21 cellular contexts compared by ENCODE assay signal in genomic region chr5:170143710-170144109, GRCh38. TPM values are rescaled to one million over a fixed set of nuclear protein-coding genes. Genes with fewer than 3 reads are reported as not detected.
A peak's percentile ranks its signal among the peaks of the same experiment; 100 is the strongest.
DNase-seq lines count a peak whose midpoint lies in the region; ATAC-seq, FAIRE-seq and TF ChIP-seq lines count a peak whose summit lies in the region.
"Had no signal": no experiment of that assay in that cellular context is flagged by ENCODE, and none has a peak within 500 bp of the region (broad histone marks: within the 10 kb centered on the region; RNA-seq: fewer than 3 reads in every experiment).

No MANE protein-coding gene starts in this region.

- in situ Hi-C loops in IMR-90 (cut with MboI; ENCODE audit: low sequenced_read_pairs): no loop called here

- no peak overlapping the region for H4K8ac ChIP-seq in IMR-90 (ENCODE audit: low read depth in 2 of 2, low read length in 2 of 2)

- no peak overlapping the region for H2AK5ac ChIP-seq in IMR-90 (ENCODE audit: low read depth, low read length)

- no peak overlapping the region for H3K56ac ChIP-seq in IMR-90 (ENCODE audit: extremely low read depth, insufficient read depth, low read length)

- no peaks in the 10 kb centered on the region for H3K79me1 ChIP-seq in IMR-90 (ENCODE audit: low read depth in 1 of 2, low read length in 2 of 2)

- H3K9me1 ChIP-seq in IMR-90 (ENCODE audit: insufficient read depth, low read length): no peaks in the 10 kb centered on the region

- no peaks in the 10 kb centered on the region for H3K9me3 Mint-ChIP-seq in stimulated activated effector memory CD8-positive, alpha-beta T cell treated with anti-CD3 and anti-CD28 coated beads, Interleukin-12 subunit alpha, Interleukin-12 subunit beta, amount 100 ng/mL, for 72 hours
- H3K9me3 Mint-ChIP-seq: CD4-positive, CD25-positive, alpha-beta regulatory T cell; IgD-negative memory B cell had no signal

- TF ChIP-seq RAD21 in IMR-90 (IDR thresholded peaks at IDR 0.05; ENCODE audit: low read length): no peak

- peak overlapping the region; percentile 42 for H2AK9ac ChIP-seq in IMR-90 (replicated peaks; ENCODE audit: low read depth, low read length, poor library complexity)

- H3K14ac ChIP-seq in IMR-90 (replicated peaks; ENCODE audit: low read depth, low read length): no peak overlapping the region

- no peak overlapping the region for H4K91ac ChIP-seq in IMR-90 (ENCODE audit: insufficient read depth, low read depth, low read length)

- no peak for FAIRE-seq in GM19239 (lab: Jason Lieb, UNC)
- FAIRE-seq: A204.1, D721Med, H1 had no signal

- no peaks in the 10 kb centered on the region for H3K4me1 Mint-ChIP-seq in stimulated activated effector memory CD8-positive, alpha-beta T cell treated with anti-CD3 and anti-CD28 coated beads, Interleukin-12 subunit alpha, Interleukin-12 subunit beta, amount 100 ng/mL, for 72 hours
- H3K4me1 Mint-ChIP-seq: CD4-positive, CD25-positive, alpha-beta regulatory T cell; H9 had no signal

- no peak overlapping the region for H3K27ac ChIP-seq in IMR-90 (ENCODE audit: insufficient read depth, low read length)
- H3K27ac ChIP-seq: HL-60 had no signal

- H2BK20ac ChIP-seq in IMR-90 (ENCODE audit: low read depth, low read length): no peak overlapping the region

- POLR2A ChIA-PET in IMR-90 (lab: Charles Lee; ENCODE audit: unreplicated experiment): no interaction called here

- H4K5ac ChIP-seq in IMR-90 (ENCODE audit: low read depth, low read length): no peak overlapping the region

- no peak overlapping the region for H3K4me3 ChIP-seq in IMR-90 (ENCODE audit: insufficient read depth, low read depth, low read length)

- H3K4me3 Mint-ChIP-seq in stimulated activated effector memory CD8-positive, alpha-beta T cell treated with anti-CD3 and anti-CD28 coated beads, Interleukin-12 subunit alpha, Interleukin-12 subunit beta, amount 100 ng/mL, for 72 hours: no peak overlapping the region
- H3K4me3 Mint-ChIP-seq: CD4-positive, CD25-positive, alpha-beta regulatory T cell; H9; IgD-negative memory B cell had no signal

- H3K36me3 Mint-ChIP-seq in stimulated activated effector memory CD8-positive, alpha-beta T cell treated with anti-CD3 and anti-CD28 coated beads, Interleukin-12 subunit alpha, Interleukin-12 subunit beta, amount 100 ng/mL, for 72 hours: no peaks in the 10 kb centered on the region
- H3K36me3 Mint-ChIP-seq: CD4-positive, CD25-positive, alpha-beta regulatory T cell had no signal

- TF ChIP-seq POLR2A in IMR-90 (IDR thresholded peaks at IDR 0.05; ENCODE audit: low read depth, low read length): no peak

- no peak overlapping the region for H3K4ac ChIP-seq in IMR-90 (ENCODE audit: low read depth, low read length)

- no peak overlapping the region for H3K9ac ChIP-seq in IMR-90 (ENCODE audit: low read depth, low read length)

- no peak overlapping the region for H3K4me2 ChIP-seq in IMR-90 (ENCODE audit: low read depth, low read length)

- TF ChIP-seq CTCF in IMR-90 (conservative IDR thresholded peaks at IDR 0.05; ENCODE audit: low read depth, low read length): no peak

- ATAC-seq in IMR-90 (ENCODE audit: low read depth): no peak
- peak; percentile 5 for ATAC-seq in stimulated activated effector memory CD8-positive, alpha-beta T cell treated with anti-CD3 and anti-CD28 coated beads, Interleukin-12 subunit alpha, Interleukin-12 subunit beta, amount 100 ng/mL, for 72 hours
- ATAC-seq in HG02852 (IDR thresholded peaks at IDR 0.05; ENCODE audit: unreplicated experiment): no peak

- no peaks in the 10 kb centered on the region for H4K20me1 ChIP-seq in IMR-90 (ENCODE audit: insufficient read depth, low read length)

- H2BK5ac ChIP-seq in IMR-90 (ENCODE audit: low read depth, low read length, poor library complexity, severe bottlenecking): no peak overlapping the region

- no peak overlapping the region for H2AFZ ChIP-seq in IMR-90 (replicated peaks; ENCODE audit: low read length, poor library complexity)

- H3K36me3 ChIP-seq in IMR-90 (ENCODE audit: control insufficient read depth, insufficient read depth, low read length): no peaks in the 10 kb centered on the region
- H3K36me3 ChIP-seq: BE2C had no signal

- dilution Hi-C loops in IMR-90 (cut with HindIII; ENCODE audit: low sequenced_read_pairs, unreplicated experiment): no loop called here

- DNase-seq in IMR-90 (no peak), ecto neural progenitor cell (ENCODE audit: low spot score) (peak; percentile 18), DMS 273 treated with DMSO at 0.1 percent for 48 hours (lab: John Stamatoyannopoulos, UW) (no peak), GM19239 (ENCODE audit: insufficient read length, low spot score) (no peak)
- DNase-seq in stimulated activated effector memory CD8-positive, alpha-beta T cell treated with anti-CD3 and anti-CD28 coated beads, Interleukin-12 subunit alpha, Interleukin-12 subunit beta, amount 100 ng/mL, for 72 hours (ENCODE audit: low spot score in 2 of 2): peak in 1 of 2 donors; percentile 30
- DNase-seq: ACHN; BE2C; C1 segment of cervical spinal cord; Caco-2; CD4-positive, CD25-positive, alpha-beta regulatory T cell; DMS79 treated with DMSO at 0.1 percent for 48 hours; GF-D8; H9; KBM-7 had no signal

- BruUV-seq in IMR-90 (replicated peaks; lab: Mats Ljungman, UMichigan): no TSS peak

- no peak overlapping the region for H3K23ac ChIP-seq in IMR-90 (ENCODE audit: low read depth, low read length)

- no peak overlapping the region for H3K27ac Mint-ChIP-seq in stimulated activated effector memory CD8-positive, alpha-beta T cell treated with anti-CD3 and anti-CD28 coated beads, Interleukin-12 subunit alpha, Interleukin-12 subunit beta, amount 100 ng/mL, for 72 hours
- H3K27ac Mint-ChIP-seq: CD4-positive, CD25-positive, alpha-beta regulatory T cell; H9; IgD-negative memory B cell had no signal

- CTCF ChIA-PET in IMR-90 (lab: Yijun Ruan, JAX): no interaction called here

- H3K18ac ChIP-seq in IMR-90 (ENCODE audit: low read depth, low read length): no peak overlapping the region

- H2BK120ac ChIP-seq in IMR-90 (ENCODE audit: low read depth, low read length): no peak overlapping the region

- WGBS in IMR-90 (ENCODE audit: extremely low coverage in 2 of 2, insufficient read length in 1 of 2), 2 experiments: 58% methylated on average over 2 of the region's 2 CpGs; no CpG with 5 or more reads in 1 of the 2 experiments

- no peak overlapping the region for H2BK15ac ChIP-seq in IMR-90 (ENCODE audit: low read depth, low read length)

- intact Hi-C loops in IMR-90 (cut with micrococcal nuclease): no loop called here

- no peaks in the 10 kb centered on the region for H3K9me3 ChIP-seq in IMR-90 (ENCODE audit: control insufficient read depth, insufficient read depth, low read length)
- H3K9me3 ChIP-seq: BE2C, Caco-2 had no signal

- no peaks in the 10 kb centered on the region for H3K27me3 ChIP-seq in IMR-90 (ENCODE audit: control insufficient read depth, insufficient read depth, low read length)
- H3K27me3 ChIP-seq: BE2C had no signal

- H3K4me1 ChIP-seq in IMR-90 (ENCODE audit: control insufficient read depth, insufficient read depth, low read length): no peaks in the 10 kb centered on the region
- H3K4me1 ChIP-seq: BE2C, Caco-2 had no signal

TF ChIP-seq in IMR-90, 13 proteins besides CTCF, POLR2A, EP300 and RAD21:
- TF ChIP-seq USF2 (IDR thresholded peaks at IDR 0.05; ENCODE audit: low read depth, low read length): no peak
- TF ChIP-seq CHD1 (IDR thresholded peaks at IDR 0.05; ENCODE audit: low read depth, low read length): no peak
- no peak for TF ChIP-seq NFE2L2 (IDR thresholded peaks at IDR 0.05; ENCODE audit: low read depth, low read length)
- no peak for TF ChIP-seq CEBPB (IDR thresholded peaks at IDR 0.05; ENCODE audit: low read depth, low read length)
- no peak for TF ChIP-seq SMC3 (IDR thresholded peaks at IDR 0.05; ENCODE audit: low read depth, low read length)
- TF ChIP-seq RFX5 (IDR thresholded peaks at IDR 0.05; ENCODE audit: low read depth, low read length): no peak
- TF ChIP-seq RCOR1 (IDR thresholded peaks at IDR 0.05; ENCODE audit: insufficient replicate concordance, low read length): no peak
- TF ChIP-seq MAZ (IDR thresholded peaks at IDR 0.05; ENCODE audit: borderline replicate concordance, low read depth, low read length): no peak
- no peak for TF ChIP-seq MXI1 (IDR thresholded peaks at IDR 0.05; ENCODE audit: borderline replicate concordance, low read depth, low read length)
- TF ChIP-seq ELK1 (IDR thresholded peaks at IDR 0.05; ENCODE audit: borderline replicate concordance, low read depth, low read length): no peak
- no peak for TF ChIP-seq BHLHE40 (IDR thresholded peaks at IDR 0.05; ENCODE audit: low read depth, low read length)
- no peak for TF ChIP-seq FOS (IDR thresholded peaks at IDR 0.05; ENCODE audit: low read depth, low read length)
- TF ChIP-seq MAFK (IDR thresholded peaks at IDR 0.05; ENCODE audit: low read depth, low read length): no peak

RNA-seq across cellular contexts. Expression of gene FOXI1, which starts 38.0 kb away (rescaled TPM):
- total RNA-seq in IMR-90 (2012; rRNA removed): not detected in 2 replicates
- polyA plus RNA-seq in IMR-90 (2012; rRNA removed): not detected in 2 replicates
- not detected in 2 replicates for polyA plus RNA-seq in IMR-90 (2012; cell fraction: cytosol; rRNA removed)
- not detected in 2 replicates for polyA plus RNA-seq in IMR-90 (2012; cell fraction: nucleus; rRNA removed; ENCODE audit: low replicate concordance)
- total RNA-seq: CD4-positive, CD25-positive, alpha-beta regulatory T cell; H1; H9; HT1080 had no signal
- polyA plus RNA-seq: CD4-positive, CD25-positive, alpha-beta regulatory T cell; H1; IgD-negative memory B cell had no signal
